ENCODE assay signal across 18 cellular contexts in the genomic region with DNA sequence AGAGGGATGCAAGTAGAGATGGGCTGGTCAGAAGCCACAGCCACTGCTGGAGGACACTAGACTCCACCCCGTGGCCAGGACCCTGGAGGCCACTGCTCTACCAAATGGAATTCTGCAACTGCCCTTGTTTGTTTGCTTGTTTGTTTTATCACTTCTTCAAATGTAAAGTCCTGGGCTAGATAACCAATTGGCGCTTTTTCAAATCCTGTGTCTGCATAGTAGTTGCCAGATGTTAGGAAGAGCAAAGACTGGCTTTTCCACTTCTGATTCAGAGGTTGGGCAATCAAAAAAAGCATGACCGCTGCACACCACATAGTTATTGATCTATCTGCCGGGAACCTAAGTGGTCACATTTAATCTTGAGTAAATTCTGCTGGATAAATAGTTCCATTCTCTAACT.
"Had no signal": no experiment of that assay in that cellular context is flagged by ENCODE, and none has a peak within 500 bp of the region (broad histone marks: within the 10 kb centered on the region; RNA-seq: fewer than 3 reads in every experiment).

No MANE protein-coding gene starts in this region.

- H3K27me3 ChIP-seq: adrenal gland, gastrocnemius medialis, heart right ventricle, thyroid gland, uterus had no signal

- H3K27ac ChIP-seq: adrenal gland, coronary artery, gastrocnemius medialis, heart right ventricle, parathyroid adenoma, thyroid gland, uterus, WERI-Rb-1 had no signal

- H3K4me1 Mint-ChIP-seq: activated CD4-positive, alpha-beta T cell treated with anti-CD3 and anti-CD28 coated beads for 36 hours; naive thymus-derived CD4-positive, alpha-beta T cell; stimulated activated memory B cell treated with anti-CD40 and anti-IgM and Interleukin-4, amounts not matched to agents 10 μg/mL and 1 μg/mL and 100 μg/mL, for 72 hours; T-helper 17 cell had no signal

- ATAC-seq: activated CD4-positive, alpha-beta T cell treated with anti-CD3 and anti-CD28 coated beads for 36 hours; activated T-cell treated with anti-CD3 and anti-CD28 coated beads, Interleukin-2, amount 50 U/mL, for 4 hours; gastrocnemius medialis; heart right ventricle; naive thymus-derived CD4-positive, alpha-beta T cell; stimulated activated memory B cell treated with anti-CD40 and anti-IgM and Interleukin-4, amounts not matched to agents 10 μg/mL and 1 μg/mL and 100 μg/mL, for 72 hours; T-helper 17 cell had no signal

- H3K9me3 Mint-ChIP-seq: activated CD4-positive, alpha-beta memory T cell treated with anti-CD3 and anti-CD28 coated beads for 36 hours; activated T-cell treated with anti-CD3 and anti-CD28 coated beads, Interleukin-2, amount 50 U/mL, for 4 hours; stimulated activated memory B cell treated with anti-CD40 and anti-IgM and Interleukin-4, amounts not matched to agents 10 μg/mL and 1 μg/mL and 100 μg/mL, for 72 hours had no signal

- DNase-seq: activated CD4-positive, alpha-beta memory T cell treated with anti-CD3 and anti-CD28 coated beads for 36 hours; activated CD4-positive, alpha-beta T cell treated with anti-CD3 and anti-CD28 coated beads for 36 hours; activated effector memory CD4-positive, alpha-beta T cell treated with Interleukin-2 at 50 U/mL for 16 hours; activated naive CD4-positive, alpha-beta T cell treated with anti-CD3 and anti-CD28 coated beads, Interleukin-2, amount 50 U/mL, for 16 hours; activated T-cell treated with anti-CD3 and anti-CD28 coated beads, Interleukin-2, amount 50 U/mL, for 4 hours; adrenal gland; caudate nucleus; gastrocnemius medialis; heart right ventricle; naive thymus-derived CD4-positive, alpha-beta T cell; stimulated activated CD4-positive, alpha-beta T cell treated with anti-CD3 and anti-CD28 coated beads, Interleukin-2, amount 100 ng/mL, for 48 hours; T-helper 17 cell; thyroid gland; uterus; WERI-Rb-1 had no signal

- H3K27ac Mint-ChIP-seq: activated CD4-positive, alpha-beta memory T cell treated with anti-CD3 and anti-CD28 coated beads for 36 hours; activated CD4-positive, alpha-beta T cell treated with anti-CD3 and anti-CD28 coated beads for 36 hours; naive thymus-derived CD4-positive, alpha-beta T cell; stimulated activated memory B cell treated with anti-CD40 and anti-IgM and Interleukin-4, amounts not matched to agents 10 μg/mL and 1 μg/mL and 100 μg/mL, for 72 hours; T-helper 17 cell had no signal

- H3K27me3 Mint-ChIP-seq: activated CD4-positive, alpha-beta memory T cell treated with anti-CD3 and anti-CD28 coated beads for 36 hours; stimulated activated memory B cell treated with anti-CD40 and anti-IgM and Interleukin-4, amounts not matched to agents 10 μg/mL and 1 μg/mL and 100 μg/mL, for 72 hours had no signal

- H3K36me3 Mint-ChIP-seq: activated CD4-positive, alpha-beta memory T cell treated with anti-CD3 and anti-CD28 coated beads for 36 hours; naive thymus-derived CD4-positive, alpha-beta T cell; stimulated activated memory B cell treated with anti-CD40 and anti-IgM and Interleukin-4, amounts not matched to agents 10 μg/mL and 1 μg/mL and 100 μg/mL, for 72 hours had no signal

- H3K4me1 ChIP-seq: adrenal gland, gastrocnemius medialis, heart right ventricle, parathyroid adenoma, thyroid gland, uterus had no signal

- H3K4me3 ChIP-seq: adrenal gland, coronary artery, gastrocnemius medialis, heart right ventricle, thyroid gland, uterus had no signal

- H3K36me3 ChIP-seq: adrenal gland, gastrocnemius medialis, heart right ventricle, thyroid gland, uterus, WERI-Rb-1 had no signal

- H3K9me3 ChIP-seq: adrenal gland, gastrocnemius medialis, heart right ventricle, thyroid gland, uterus had no signal

- H3K4me3 Mint-ChIP-seq: activated CD4-positive, alpha-beta memory T cell treated with anti-CD3 and anti-CD28 coated beads for 36 hours; activated CD4-positive, alpha-beta T cell treated with anti-CD3 and anti-CD28 coated beads for 36 hours; activated T-cell treated with anti-CD3 and anti-CD28 coated beads, Interleukin-2, amount 50 U/mL, for 4 hours; naive thymus-derived CD4-positive, alpha-beta T cell; stimulated activated memory B cell treated with anti-CD40 and anti-IgM and Interleukin-4, amounts not matched to agents 10 μg/mL and 1 μg/mL and 100 μg/mL, for 72 hours; T-helper 17 cell had no signal
